In the genomic region with DNA sequence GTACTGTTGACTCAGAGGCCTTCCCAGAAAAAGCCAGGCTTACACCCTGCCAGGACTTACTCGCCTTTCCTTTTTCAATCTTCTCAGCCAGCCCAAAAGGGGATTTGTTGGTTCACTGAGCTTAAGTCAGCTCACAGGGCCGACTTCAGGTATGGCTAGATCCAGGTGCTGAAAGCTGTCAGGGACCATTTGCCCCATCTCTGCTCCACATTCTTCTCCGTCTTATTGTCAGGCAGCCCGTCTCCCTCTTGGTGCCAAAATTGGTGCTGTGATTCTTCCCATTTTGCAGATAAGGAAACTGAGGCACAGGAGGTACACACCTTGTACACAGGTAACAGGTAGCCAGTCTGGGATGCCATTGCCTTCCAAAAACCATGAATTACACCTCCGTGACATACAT, we compare ENCODE assay signal across 1 cellular context.
TF ChIP-seq lines count a peak whose summit lies in the region.

No MANE protein-coding gene starts in this region.

TF ChIP-seq in HEK293, 187 proteins besides CTCF, POLR2A, EP300 and RAD21 (continued from another document):
- TF ChIP-seq, protein P1, sequence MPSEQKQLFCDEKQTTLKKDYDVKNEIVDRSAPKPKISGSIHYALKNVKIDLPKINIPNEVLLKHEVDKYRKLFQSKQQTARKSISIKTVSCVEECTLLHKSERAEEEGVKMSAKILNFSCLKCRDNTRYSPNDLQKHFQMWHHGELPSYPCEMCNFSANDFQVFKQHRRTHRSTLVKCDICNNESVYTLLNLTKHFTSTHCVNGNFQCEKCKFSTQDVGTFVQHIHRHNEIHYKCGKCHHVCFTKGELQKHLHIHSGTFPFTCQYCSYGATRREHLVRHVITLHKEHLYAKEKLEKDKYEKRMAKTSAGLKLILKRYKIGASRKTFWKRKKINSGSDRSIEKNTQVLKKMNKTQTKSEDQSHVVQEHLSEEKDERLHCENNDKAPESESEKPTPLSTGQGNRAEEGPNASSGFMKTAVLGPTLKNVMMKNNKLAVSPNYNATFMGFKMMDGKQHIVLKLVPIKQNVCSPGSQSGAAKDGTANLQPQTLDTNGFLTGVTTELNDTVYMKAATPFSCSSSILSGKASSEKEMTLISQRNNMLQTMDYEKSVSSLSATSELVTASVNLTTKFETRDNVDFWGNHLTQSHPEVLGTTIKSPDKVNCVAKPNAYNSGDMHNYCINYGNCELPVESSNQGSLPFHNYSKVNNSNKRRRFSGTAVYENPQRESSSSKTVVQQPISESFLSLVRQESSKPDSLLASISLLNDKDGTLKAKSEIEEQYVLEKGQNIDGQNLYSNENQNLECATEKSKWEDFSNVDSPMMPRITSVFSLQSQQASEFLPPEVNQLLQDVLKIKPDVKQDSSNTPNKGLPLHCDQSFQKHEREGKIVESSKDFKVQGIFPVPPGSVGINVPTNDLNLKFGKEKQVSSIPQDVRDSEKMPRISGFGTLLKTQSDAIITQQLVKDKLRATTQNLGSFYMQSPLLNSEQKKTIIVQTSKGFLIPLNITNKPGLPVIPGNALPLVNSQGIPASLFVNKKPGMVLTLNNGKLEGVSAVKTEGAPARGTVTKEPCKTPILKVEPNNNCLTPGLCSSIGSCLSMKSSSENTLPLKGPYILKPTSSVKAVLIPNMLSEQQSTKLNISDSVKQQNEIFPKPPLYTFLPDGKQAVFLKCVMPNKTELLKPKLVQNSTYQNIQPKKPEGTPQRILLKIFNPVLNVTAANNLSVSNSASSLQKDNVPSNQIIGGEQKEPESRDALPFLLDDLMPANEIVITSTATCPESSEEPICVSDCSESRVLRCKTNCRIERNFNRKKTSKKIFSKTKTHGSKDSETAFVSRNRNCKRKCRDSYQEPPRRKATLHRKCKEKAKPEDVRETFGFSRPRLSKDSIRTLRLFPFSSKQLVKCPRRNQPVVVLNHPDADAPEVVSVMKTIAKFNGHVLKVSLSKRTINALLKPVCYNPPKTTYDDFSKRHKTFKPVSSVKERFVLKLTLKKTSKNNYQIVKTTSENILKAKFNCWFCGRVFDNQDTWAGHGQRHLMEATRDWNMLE (tag by site-specific recombination; conservative IDR thresholded peaks at IDR 0.05; ENCODE audit: low read depth), result no peak
- TF ChIP-seq ZNF16 (tag by site-specific recombination; IDR thresholded peaks at IDR 0.05; ENCODE audit: low read depth), result no peak
- no peak for TF ChIP-seq BCL11A (tag by site-specific recombination; IDR thresholded peaks at IDR 0.05; ENCODE audit: low read depth)
